ENCODE assay signal across 8 cellular contexts in the genomic region with DNA sequence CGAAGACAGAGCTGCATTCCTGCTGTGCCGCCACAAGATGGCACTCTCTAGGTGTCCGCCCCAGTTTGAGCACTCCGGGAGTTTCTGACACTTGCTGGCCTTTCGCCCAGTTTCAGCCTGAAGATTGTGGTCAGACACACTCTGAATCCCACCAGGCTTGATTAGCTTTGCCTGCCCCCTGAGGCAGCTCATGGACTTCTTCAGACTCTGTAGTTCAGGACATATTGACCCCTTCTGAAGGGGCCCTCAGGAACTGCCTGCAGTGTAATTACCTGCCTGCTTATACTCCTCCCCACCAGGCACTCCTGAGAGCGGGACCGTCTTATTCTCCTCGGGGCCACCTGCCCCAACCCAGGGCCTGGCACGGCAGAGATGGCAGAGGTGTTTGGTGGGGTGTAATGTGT. TPM values are rescaled to one million over a fixed set of nuclear protein-coding genes. Genes with fewer than 3 reads are reported as not detected.
DNase-seq lines count a peak whose midpoint lies in the region; ATAC-seq and TF ChIP-seq lines count a peak whose summit lies in the region.

No MANE protein-coding gene starts in this region.

- H3K4me3 ChIP-seq in parathyroid adenoma (ENCODE audit: low read depth, low read length) (no peak overlapping the region), vagina (peak overlapping the region in 1 of 2 donors; percentile 1)

- H3K36me3 ChIP-seq in parathyroid adenoma (ENCODE audit: control insufficient read depth, insufficient read depth, low read length) (no peaks in the 10 kb centered on the region), vagina (no peaks in the 10 kb centered on the region)

- intact Hi-C loops in vagina (cut with DNase I), result loop anchor here (5.0 kb wide), 1 partner anchor 39 kb away; no protein-coding TSS in a partner anchor

- DNase-seq in COLO829 (ENCODE audit: low spot score) (peak; percentile 74), KBM-7 (peak; percentile 73), RPMI7951 (ENCODE audit: low read depth) (peak; percentile 75), germinal center (ENCODE audit: low spot score) (peak; percentile 57), vagina (ENCODE audit: extremely low spot score in 2 of 2) (peak; percentile 86 to 92)
- peak; percentile 18 for DNase-seq in activated gamma-delta T cell treated with anti-CD3 and anti-CD28 coated beads, Interleukin-2, amount 50 U/mL, for 16 hours (ENCODE audit: low read depth)

- H3K27ac ChIP-seq in parathyroid adenoma (no peak overlapping the region), vagina (no peak overlapping the region)

- peak overlapping the region; percentile 42 for H2AFZ ChIP-seq in parathyroid adenoma

- no peak for TF ChIP-seq POLR2A in vagina (IDR thresholded peaks at IDR 0.05)

- H3K9me3 ChIP-seq in parathyroid adenoma (ENCODE audit: control insufficient read depth, low read length) (no peaks in the 10 kb centered on the region), vagina (no peaks in the 10 kb centered on the region)

- ATAC-seq in GM21390 (IDR thresholded peaks at IDR 0.05; ENCODE audit: unreplicated experiment), result peak; percentile 79

- no peak overlapping the region for H3K9ac ChIP-seq in parathyroid adenoma

- in situ Hi-C loops in KBM-7 (cut with MboI; ENCODE audit: low pct_unique_long_range_greater_than_20kb, low sequenced_read_pairs), result no loop called here

- TF ChIP-seq CTCF in parathyroid adenoma (IDR thresholded peaks at IDR 0.05) (peak; percentile 85), vagina (IDR thresholded peaks at IDR 0.05) (peak; percentile 42 to 91 (median 77))

- H3K79me2 ChIP-seq in parathyroid adenoma, result peaks cover 2% of the 10 kb centered on the region

- H3K4me1 ChIP-seq in parathyroid adenoma (peaks cover 28% of the 10 kb centered on the region), vagina (peaks cover 42% of the 10 kb centered on the region)

- no peaks in the 10 kb centered on the region for H3K27me3 ChIP-seq in parathyroid adenoma (ENCODE audit: control insufficient read depth, insufficient read depth, low read length)
- H3K27me3 ChIP-seq in vagina, result no peaks in the 10 kb centered on the region

- H3K4me2 ChIP-seq in parathyroid adenoma (ENCODE audit: low read length), result no peak overlapping the region

RNA-seq across cellular contexts. Expression of a gene that starts 46.2 kb away (rescaled TPM):
- 207 and 216 TPM in 2 replicates for total RNA-seq in RPMI7951 (2014; rRNA removed; shearing (Covaris generic))
- 336 TPM for total RNA-seq in vagina

RNA-seq across cellular contexts. Expression of a gene that starts 47.7 kb away (rescaled TPM):
- total RNA-seq in RPMI7951 (2014; rRNA removed; shearing (Covaris generic)), result under 0.01 and 0.10 TPM in 2 replicates
- 13.5 TPM for total RNA-seq in vagina

Comparison
In these comparisons a context has a peak if more than half of its experiments do, and no peak if none do; other contexts are left out.
1. DNase-seq: peak in every context shown above with its lines; median percentile 89 in vagina; 75 in RPMI7951; 74 in COLO829; 73 in KBM-7; 57 in germinal center; 18 in activated gamma-delta T cell treated with anti-CD3 and anti-CD28 coated beads, Interleukin-2, amount 50 U/mL, for 16 hours.
2. RNA of a gene that starts 47.7 kb away (total RNA-seq): 13.5 TPM in vagina (single experiment); under 0.01 to 0.10 TPM in RPMI7951; every median in the first group is over 10 times any median in the second.